1 cellular context compared by ENCODE assay signal in genomic region chr1:23964790-23965740, GRCh38.
TF ChIP-seq lines count a peak whose summit lies in the region.

No MANE protein-coding gene starts in this region.

TF ChIP-seq in GM12878, 131 proteins besides CTCF, POLR2A, EP300 and RAD21:
- TF ChIP-seq IKZF2 (IDR thresholded peaks at IDR 0.05): 0 out of 4 replicates have a peak, but pooled peaks of 1 of the 2 experiments have one; percentile 7
- TF ChIP-seq TBL1XR1 (IDR thresholded peaks at IDR 0.05; ENCODE audit: low read depth, low read length): peak; percentile 48; the same call in 1 of the 2 replicates
- peak; percentile 13; the same call in 1 of the 2 replicates for TF ChIP-seq BMI1 (IDR thresholded peaks at IDR 0.05; ENCODE audit: borderline replicate concordance)
- TF ChIP-seq HDAC6 (IDR thresholded peaks at IDR 0.05; ENCODE audit: unreplicated experiment): peak; percentile 14
- no peak for TF ChIP-seq HDAC2 (IDR thresholded peaks at IDR 0.05)
- peak; percentile 2; the same call in 1 of the 2 replicates for TF ChIP-seq PML (IDR thresholded peaks at IDR 0.05; ENCODE audit: low read length)
TF ChIP-seq in GM12878: peak in this region for 5.
